7 cellular contexts compared by ENCODE assay signal in genomic region chr1:183635606-183636333, GRCh38. TPM values are rescaled to one million over a fixed set of nuclear protein-coding genes. Genes with fewer than 3 reads are reported as not detected.
DNase-seq lines count a peak whose midpoint lies in the region; ATAC-seq and TF ChIP-seq lines count a peak whose summit lies in the region.

Gene ARPC5 (minus strand): TSS chr1:183635783. CDS start chr1:183635659, 124 bp downstream.

- no peak for TF ChIP-seq CTCF in astrocyte of the cerebellum (IDR thresholded peaks at IDR 0.05; ENCODE audit: low read depth, low read length, missing control alignments)

- ATAC-seq in GM18505 (IDR thresholded peaks at IDR 0.05; ENCODE audit: unreplicated experiment) = peak; percentile 87
- ATAC-seq in HG02973 (IDR thresholded peaks at IDR 0.05; ENCODE audit: unreplicated experiment) = peak; percentile 78

- TF ChIP-seq POLR2A in GM18505 (IDR thresholded peaks at IDR 0.05; ENCODE audit: borderline replicate concordance, extremely low read depth, insufficient read depth, insufficient read length) = peak; percentile 96

- H3K4me3 ChIP-seq in astrocyte of the cerebellum (ENCODE audit: low read depth, low read length) = peak within 1 kb of the TSS; percentile 86

- in situ Hi-C loops in astrocyte of the cerebellum (cut with HindIII; ENCODE audit: low sequenced_read_pairs) = no loop called here

- DNase-seq in NCI-H2029 treated with DMSO at 0.1 percent for 48 hours (lab: John Stamatoyannopoulos, UW) = peak; percentile 74
- peak; percentile 94 for DNase-seq in T-helper 9 cell
- DNase-seq in astrocyte of the cerebellum (ENCODE audit: low read depth) = peak; percentile 95
- peak; percentile 92 for DNase-seq in hepatic stellate cell (ENCODE audit: low spot score)
- peak; percentile 90 for DNase-seq in renal cortical epithelial cell (ENCODE audit: low read depth)

RNA-seq across cellular contexts. Expression of gene ARPC5, which starts in this region (rescaled TPM):
- 121 and 253 TPM in 2 replicates for total RNA-seq in renal cortical epithelial cell

Comparison
In these comparisons a context has a peak if more than half of its experiments do, and no peak if none do; other contexts are left out.
1. Peak in every context shown above with its lines: DNase-seq, ATAC-seq and H3K4me3 ChIP-seq.